15 cellular contexts compared by ENCODE assay signal in genomic region chr7:2175091-2175490, GRCh38. TPM values are rescaled to one million over a fixed set of nuclear protein-coding genes. Genes with fewer than 3 reads are reported as not detected.
DNase-seq lines count a peak whose midpoint lies in the region; ATAC-seq, FAIRE-seq and TF ChIP-seq lines count a peak whose summit lies in the region.
"Had no signal": no experiment of that assay in that cellular context is flagged by ENCODE, and none has a peak within 500 bp of the region (broad histone marks: within the 10 kb centered on the region; RNA-seq: fewer than 3 reads in every experiment).

No MANE protein-coding gene starts in this region.

- peaks cover 15% of the 10 kb centered on the region; the same call in 2 of the 3 replicates for H3K36me3 Mint-ChIP-seq in GM23338 (ENCODE audit: low read depth)
- peaks cover 18% of the 10 kb centered on the region for H3K36me3 Mint-ChIP-seq in astrocyte (ENCODE audit: low read depth, unreplicated experiment)
- H3K36me3 Mint-ChIP-seq in endodermal cell (ENCODE audit: low read depth), result peaks cover 49% of the 10 kb centered on the region
- peaks cover 7 to 26% (median 13%) of the 10 kb centered on the region in 3 donors for H3K36me3 Mint-ChIP-seq in naive thymus-derived CD8-positive, alpha-beta T cell

- H3K36me3 ChIP-seq in GM23338 (ENCODE audit: insufficient read depth) (no peaks in the 10 kb centered on the region), astrocyte (ENCODE audit: insufficient read depth, low read length) (no peaks in the 10 kb centered on the region), spleen (peaks cover 0 to 55% (median under 1%) of the 10 kb centered on the region in 6 donors), endodermal cell (ENCODE audit: control insufficient read depth, insufficient read depth, low read length) (peaks cover 51% of the 10 kb centered on the region)

- H3K9ac ChIP-seq in astrocyte (ENCODE audit: low read length) (peak overlapping the region; percentile 34), endodermal cell (ENCODE audit: extremely low read depth, low read length, poor library complexity, severe bottlenecking) (no peak overlapping the region)

- 0 out of 2 replicates have a peak, but pooled peaks cover 3% of the 10 kb centered on the region for H3K79me2 ChIP-seq in GM23338 (replicated peaks; ENCODE audit: insufficient read depth)
- no peaks in the 10 kb centered on the region for H3K79me2 ChIP-seq in astrocyte (ENCODE audit: insufficient read depth, low read length)

- no peaks in the 10 kb centered on the region for H3K4me1 ChIP-seq in GM23338 (ENCODE audit: insufficient read depth)
- H3K4me1 ChIP-seq in astrocyte (ENCODE audit: insufficient read depth, low read length), result peaks cover 32% of the 10 kb centered on the region
- peaks cover 5% of the 10 kb centered on the region for H3K4me1 ChIP-seq in right cardiac atrium (ENCODE audit: control insufficient read depth, insufficient read depth, low read length)
- peaks cover 0 to 32% (median 7%) of the 10 kb centered on the region in 6 donors for H3K4me1 ChIP-seq in spleen
- H3K4me1 ChIP-seq in endodermal cell (ENCODE audit: control insufficient read depth, insufficient read depth, low read length), result no peaks in the 10 kb centered on the region

- H3K27me3 Mint-ChIP-seq in GM23338 (ENCODE audit: insufficient read depth, low read depth, poor library complexity), result peaks cover 9% of the 10 kb centered on the region
- H3K27me3 Mint-ChIP-seq in astrocyte (ENCODE audit: low read depth, unreplicated experiment), result no peaks in the 10 kb centered on the region
- H3K27me3 Mint-ChIP-seq in endodermal cell (ENCODE audit: insufficient read depth), result no peaks in the 10 kb centered on the region
- no peaks in the 10 kb centered on the region for H3K27me3 Mint-ChIP-seq in naive thymus-derived CD8-positive, alpha-beta T cell
- H3K27me3 Mint-ChIP-seq: activated naive CD8-positive, alpha-beta T cell had no signal

- peak; percentile 14; the same call in 1 of the 3 replicates for ATAC-seq in GM23338
- peak; percentile 34 to 62 for ATAC-seq in right cardiac atrium
- ATAC-seq in HG03354 (IDR thresholded peaks at IDR 0.05; ENCODE audit: poor library complexity, severe bottlenecking, unreplicated experiment), result no peak
- no peak for ATAC-seq in naive thymus-derived CD8-positive, alpha-beta T cell

- TF ChIP-seq CTCF in GM23338 (conservative IDR thresholded peaks at IDR 0.05; ENCODE audit: low read depth in 2 of 2) (no peak), astrocyte (IDR thresholded peaks at IDR 0.05; ENCODE audit: insufficient read depth, low read depth, low read length) (no peak), spleen (IDR thresholded peaks at IDR 0.05 in 8 of 11, conservative IDR thresholded peaks at IDR 0.05 in 3 of 11) (no peak), endodermal cell (conservative IDR thresholded peaks at IDR 0.05) (no peak)

- H3K4me2 ChIP-seq in GM23338 (no peak overlapping the region), astrocyte (ENCODE audit: low read length) (peak overlapping the region; percentile 59)

- intact Hi-C loops in right cardiac atrium (cut with DNase I) (no loop called here), spleen (cut with DNase I; ENCODE audit: low total_unique reads) (no loop called here)

- H3K4me3 ChIP-seq in GM23338 (no peak overlapping the region), astrocyte (ENCODE audit: insufficient read depth, low read depth, low read length) (no peak overlapping the region), right cardiac atrium (ENCODE audit: low read length) (no peak overlapping the region), spleen (no peak overlapping the region), endodermal cell (ENCODE audit: low read length) (no peak overlapping the region)

- H3K27ac ChIP-seq in GM23338 (ENCODE audit: low read depth) (no peak overlapping the region), astrocyte (ENCODE audit: low read depth, low read length) (peak overlapping the region; percentile 68), right cardiac atrium (ENCODE audit: low read length) (peak overlapping the region; percentile 16), spleen (peak overlapping the region in 4 of 8 donors; percentile 36 to 55 (median 42)), endodermal cell (ENCODE audit: low read depth, low read length) (no peak overlapping the region)

- H3K4me1 Mint-ChIP-seq in GM23338, result peaks cover 15% of the 10 kb centered on the region
- H3K4me1 Mint-ChIP-seq in astrocyte (ENCODE audit: low read depth, unreplicated experiment), result peaks cover 19% of the 10 kb centered on the region
- H3K4me1 Mint-ChIP-seq in endodermal cell, result peaks cover 3% of the 10 kb centered on the region
- H3K4me1 Mint-ChIP-seq in naive thymus-derived CD8-positive, alpha-beta T cell, result peaks cover 0 to 13% (median 3%) of the 10 kb centered on the region in 4 donors

- no peak overlapping the region for H3K4me3 Mint-ChIP-seq in GM23338
- H3K4me3 Mint-ChIP-seq in astrocyte (ENCODE audit: unreplicated experiment), result no peak overlapping the region
- no peak overlapping the region for H3K4me3 Mint-ChIP-seq in endodermal cell
- H3K4me3 Mint-ChIP-seq in naive thymus-derived CD8-positive, alpha-beta T cell, result no peak overlapping the region
- H3K4me3 Mint-ChIP-seq: activated naive CD8-positive, alpha-beta T cell; neural crest cell had no signal

- H2AFZ ChIP-seq in GM23338 (no peak overlapping the region), astrocyte (ENCODE audit: low read depth, low read length) (no peak overlapping the region)

- TF ChIP-seq POLR2A in spleen (IDR thresholded peaks at IDR 0.05), result no peak

- POLR2A ChIA-PET in naive thymus-derived CD8-positive, alpha-beta T cell (lab: Charles Lee), result interaction anchor here (0.7 kb wide), 1 partner anchor 16 kb away, joined by 8 read pairs; no protein-coding TSS in a partner anchor

- DNase-seq in GM23338 (ENCODE audit: low spot score), result no peak
- no peak for DNase-seq in astrocyte (ENCODE audit: low read depth)
- DNase-seq in right cardiac atrium, result peak in 1 of 3 donors; percentile 57
- peak; percentile 50 for DNase-seq in spleen
- no peak for DNase-seq in RCC 7860 (ENCODE audit: low spot score)
- no peak for DNase-seq in endodermal cell
- no peak for DNase-seq in naive thymus-derived CD8-positive, alpha-beta T cell
- DNase-seq: C1 segment of cervical spinal cord, NCI-H1048, NCI-H510A had no signal

- no peaks in the 10 kb centered on the region for H4K20me1 ChIP-seq in GM23338 (replicated peaks; ENCODE audit: insufficient read depth)
- H4K20me1 ChIP-seq in astrocyte (ENCODE audit: insufficient read depth, low read length), result peaks cover 34% of the 10 kb centered on the region

- no peak for FAIRE-seq in astrocyte (lab: Jason Lieb, UNC)
- no peak for FAIRE-seq in RCC 7860 (lab: Jason Lieb, UNC)
- FAIRE-seq: GM18507, islet of Langerhans had no signal

- H3F3A ChIP-seq in GM23338 (replicated peaks; ENCODE audit: low read depth), result no peaks in the 10 kb centered on the region

- no peaks in the 10 kb centered on the region for H3K9me3 Mint-ChIP-seq in GM23338
- peaks cover 1% of the 10 kb centered on the region for H3K9me3 Mint-ChIP-seq in astrocyte (ENCODE audit: unreplicated experiment)
- H3K9me3 Mint-ChIP-seq in endodermal cell, result no peaks in the 10 kb centered on the region
- no peaks in the 10 kb centered on the region for H3K9me3 Mint-ChIP-seq in naive thymus-derived CD8-positive, alpha-beta T cell
- H3K9me3 Mint-ChIP-seq: neural crest cell had no signal

- H3K9me3 ChIP-seq in astrocyte (ENCODE audit: insufficient read depth, low read depth, low read length) (no peaks in the 10 kb centered on the region), right cardiac atrium (ENCODE audit: control insufficient read depth, low read length) (no peaks in the 10 kb centered on the region), spleen (no peaks in the 10 kb centered on the region), endodermal cell (ENCODE audit: control insufficient read depth, low read length) (no peaks in the 10 kb centered on the region)

- H3K9me2 ChIP-seq in GM23338 (ENCODE audit: insufficient read depth), result no peaks in the 10 kb centered on the region

- 79% methylated on average over 15 of the region's 15 CpGs for WGBS in right cardiac atrium
- WGBS in spleen, 5 donors, result 87 to 99% (median 94%) methylated on average over 15 of the region's 15 CpGs
- WGBS in endodermal cell (ENCODE audit: insufficient coverage in 1 of 2, insufficient read length in 1 of 2), 2 experiments, result 95 to 96% methylated on average over 12 to 15 of the region's 15 CpGs

- H3K27me3 ChIP-seq in GM23338 (ENCODE audit: insufficient read depth) (no peaks in the 10 kb centered on the region), astrocyte (ENCODE audit: insufficient read depth, low read length) (no peaks in the 10 kb centered on the region), right cardiac atrium (ENCODE audit: control insufficient read depth, insufficient read depth) (no peaks in the 10 kb centered on the region), spleen (replicated peaks in 1 of 7) (no peaks in the 10 kb centered on the region), endodermal cell (ENCODE audit: control insufficient read depth, insufficient read depth, low read length, poor library complexity, severe bottlenecking) (no peaks in the 10 kb centered on the region)

- H3K27ac Mint-ChIP-seq in GM23338, result peak overlapping the region; percentile 51
- H3K27ac Mint-ChIP-seq in astrocyte (ENCODE audit: unreplicated experiment), result peak overlapping the region; percentile 81
- no peak overlapping the region for H3K27ac Mint-ChIP-seq in endodermal cell
- H3K27ac Mint-ChIP-seq in naive thymus-derived CD8-positive, alpha-beta T cell, result peak overlapping the region in 1 of 10 donors; percentile 12
- H3K27ac Mint-ChIP-seq: activated naive CD8-positive, alpha-beta T cell had no signal

TF ChIP-seq in GM23338, 12 proteins besides CTCF, POLR2A, EP300 and RAD21 (continues in another document):
- no peak for TF ChIP-seq CREB1 (CRISPR knock-in tag; IDR thresholded peaks at IDR 0.05; ENCODE audit: low read depth)
- TF ChIP-seq JUNB (IDR thresholded peaks at IDR 0.05; ENCODE audit: unreplicated experiment), result no peak

RNA-seq across cellular contexts. Expression of gene MAD1L1, which starts 57.7 kb away (rescaled TPM):
- 59.3 and 87.1 TPM in 2 replicates for total RNA-seq in GM23338 (2014; rRNA removed; shearing (Covaris generic))
- polyA plus RNA-seq in GM23338 (2016; fragmentation: Nextera tagmentation; extraction: Ambion mirVana) (40.3 and 42.9 TPM in 2 replicates), right cardiac atrium (41.0 TPM), spleen (100 to 1,000 TPM in 1 of 3 donors, 10 to 100 TPM in 2; 48.8 to 118 (median 75.0) TPM)
- total RNA-seq in astrocyte (32.3 and 32.5 TPM in 2 replicates), right cardiac atrium (10 to 100 TPM; 15.3 to 36.7 (median 29.7) TPM), spleen (100 to 1,000 TPM in 1 of 7 donors, 10 to 100 TPM in 6; 47.3 to 104 (median 62.0) TPM), endodermal cell (10 to 100 TPM; 59.1 to 61.4 TPM)
- polyA plus RNA-seq in endodermal cell (2013, experiment 1 of 2), result 33.1 TPM
- 29.4 TPM for polyA plus RNA-seq in endodermal cell (2013, experiment 2 of 2)
- total RNA-seq in naive thymus-derived CD8-positive, alpha-beta T cell, result 10 to 100 TPM; 84.5 to 95.9 TPM
- 100 to 1,000 TPM; 146 to 243 (median 190) TPM for polyA plus RNA-seq in naive thymus-derived CD8-positive, alpha-beta T cell

Comparison
In these comparisons a context has a peak if more than half of its experiments do, and no peak if none do; other contexts are left out.
1. ATAC-seq: peak in GM23338 (single experiment) and right cardiac atrium (2 of 2); none in HG03354 (single experiment) and naive thymus-derived CD8-positive, alpha-beta T cell (0 of 2).
2. H3K27ac ChIP-seq: peak in astrocyte (single experiment) and right cardiac atrium (single experiment); none in GM23338 (single experiment) and endodermal cell (single experiment).